In genomic region chr2:42193722-42194187, GRCh38 we compare ENCODE assay signal across 1 cellular context.
TF ChIP-seq lines count a peak whose summit lies in the region.

No MANE protein-coding gene starts in this region.

TF ChIP-seq in GM23338, 12 proteins besides CTCF, POLR2A, EP300 and RAD21 (continued from another document):
- TF ChIP-seq, protein P1, sequence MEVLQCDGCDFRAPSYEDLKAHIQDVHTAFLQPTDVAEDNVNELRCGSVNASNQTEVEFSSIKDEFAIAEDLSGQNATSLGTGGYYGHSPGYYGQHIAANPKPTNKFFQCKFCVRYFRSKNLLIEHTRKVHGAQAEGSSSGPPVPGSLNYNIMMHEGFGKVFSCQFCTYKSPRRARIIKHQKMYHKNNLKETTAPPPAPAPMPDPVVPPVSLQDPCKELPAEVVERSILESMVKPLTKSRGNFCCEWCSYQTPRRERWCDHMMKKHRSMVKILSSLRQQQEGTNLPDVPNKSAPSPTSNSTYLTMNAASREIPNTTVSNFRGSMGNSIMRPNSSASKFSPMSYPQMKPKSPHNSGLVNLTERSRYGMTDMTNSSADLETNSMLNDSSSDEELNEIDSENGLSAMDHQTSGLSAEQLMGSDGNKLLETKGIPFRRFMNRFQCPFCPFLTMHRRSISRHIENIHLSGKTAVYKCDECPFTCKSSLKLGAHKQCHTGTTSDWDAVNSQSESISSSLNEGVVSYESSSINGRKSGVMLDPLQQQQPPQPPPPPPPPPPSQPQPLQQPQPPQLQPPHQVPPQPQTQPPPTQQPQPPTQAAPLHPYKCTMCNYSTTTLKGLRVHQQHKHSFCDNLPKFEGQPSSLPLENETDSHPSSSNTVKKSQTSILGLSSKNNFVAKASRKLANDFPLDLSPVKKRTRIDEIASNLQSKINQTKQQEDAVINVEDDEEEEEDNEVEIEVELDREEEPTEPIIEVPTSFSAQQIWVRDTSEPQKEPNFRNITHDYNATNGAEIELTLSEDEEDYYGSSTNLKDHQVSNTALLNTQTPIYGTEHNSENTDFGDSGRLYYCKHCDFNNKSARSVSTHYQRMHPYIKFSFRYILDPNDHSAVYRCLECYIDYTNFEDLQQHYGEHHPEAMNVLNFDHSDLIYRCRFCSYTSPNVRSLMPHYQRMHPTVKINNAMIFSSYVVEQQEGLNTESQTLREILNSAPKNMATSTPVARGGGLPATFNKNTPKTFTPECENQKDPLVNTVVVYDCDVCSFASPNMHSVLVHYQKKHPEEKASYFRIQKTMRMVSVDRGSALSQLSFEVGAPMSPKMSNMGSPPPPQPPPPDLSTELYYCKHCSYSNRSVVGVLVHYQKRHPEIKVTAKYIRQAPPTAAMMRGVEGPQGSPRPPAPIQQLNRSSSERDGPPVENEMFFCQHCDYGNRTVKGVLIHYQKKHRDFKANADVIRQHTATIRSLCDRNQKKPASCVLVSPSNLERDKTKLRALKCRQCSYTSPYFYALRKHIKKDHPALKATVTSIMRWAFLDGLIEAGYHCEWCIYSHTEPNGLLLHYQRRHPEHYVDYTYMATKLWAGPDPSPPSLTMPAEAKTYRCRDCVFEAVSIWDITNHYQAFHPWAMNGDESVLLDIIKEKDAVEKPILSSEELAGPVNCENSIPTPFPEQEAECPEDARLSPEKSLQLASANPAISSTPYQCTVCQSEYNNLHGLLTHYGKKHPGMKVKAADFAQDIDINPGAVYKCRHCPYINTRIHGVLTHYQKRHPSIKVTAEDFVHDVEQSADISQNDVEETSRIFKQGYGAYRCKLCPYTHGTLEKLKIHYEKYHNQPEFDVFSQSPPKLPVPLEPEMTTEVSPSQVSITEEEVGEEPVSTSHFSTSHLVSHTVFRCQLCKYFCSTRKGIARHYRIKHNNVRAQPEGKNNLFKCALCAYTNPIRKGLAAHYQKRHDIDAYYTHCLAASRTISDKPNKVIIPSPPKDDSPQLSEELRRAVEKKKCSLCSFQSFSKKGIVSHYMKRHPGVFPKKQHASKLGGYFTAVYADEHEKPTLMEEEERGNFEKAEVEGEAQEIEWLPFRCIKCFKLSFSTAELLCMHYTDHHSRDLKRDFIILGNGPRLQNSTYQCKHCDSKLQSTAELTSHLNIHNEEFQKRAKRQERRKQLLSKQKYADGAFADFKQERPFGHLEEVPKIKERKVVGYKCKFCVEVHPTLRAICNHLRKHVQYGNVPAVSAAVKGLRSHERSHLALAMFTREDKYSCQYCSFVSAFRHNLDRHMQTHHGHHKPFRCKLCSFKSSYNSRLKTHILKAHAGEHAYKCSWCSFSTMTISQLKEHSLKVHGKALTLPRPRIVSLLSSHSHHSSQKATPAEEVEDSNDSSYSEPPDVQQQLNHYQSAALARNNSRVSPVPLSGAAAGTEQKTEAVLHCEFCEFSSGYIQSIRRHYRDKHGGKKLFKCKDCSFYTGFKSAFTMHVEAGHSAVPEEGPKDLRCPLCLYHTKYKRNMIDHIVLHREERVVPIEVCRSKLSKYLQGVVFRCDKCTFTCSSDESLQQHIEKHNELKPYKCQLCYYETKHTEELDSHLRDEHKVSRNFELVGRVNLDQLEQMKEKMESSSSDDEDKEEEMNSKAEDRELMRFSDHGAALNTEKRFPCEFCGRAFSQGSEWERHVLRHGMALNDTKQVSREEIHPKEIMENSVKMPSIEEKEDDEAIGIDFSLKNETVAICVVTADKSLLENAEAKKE (CRISPR knock-in tag; IDR thresholded peaks at IDR 0.05), result no peak
TF ChIP-seq in GM23338: peak in this region for 0.
